9 cellular contexts compared by ENCODE assay signal in genomic region chr4:39700500-39700899, GRCh38. TPM values are rescaled to one million over a fixed set of nuclear protein-coding genes. Genes with fewer than 3 reads are reported as not detected.
DNase-seq lines count a peak whose midpoint lies in the region; FAIRE-seq and TF ChIP-seq lines count a peak whose summit lies in the region.
"Had no signal": no experiment of that assay in that cellular context is flagged by ENCODE, and none has a peak within 500 bp of the region (broad histone marks: within the 10 kb centered on the region; RNA-seq: fewer than 3 reads in every experiment).

No MANE protein-coding gene starts in this region.

- TF ChIP-seq POLR2A in H1 (IDR thresholded peaks at IDR 0.05; ENCODE audit: control extremely low read depth in 1 of 2, low read depth in 2 of 2, low read length in 2 of 2): no peak

- no peak overlapping the region for H3K9ac ChIP-seq in H1 (replicated peaks in 1 of 4; ENCODE audit: extremely low read depth in 1 of 4, low read depth in 3 of 4, low read length in 3 of 4)
- H3K9ac ChIP-seq in colonic mucosa (ENCODE audit: low read depth in 2 of 2, low read length in 2 of 2): no peak overlapping the region

- no peak overlapping the region for H2BK15ac ChIP-seq in H1 (ENCODE audit: low read length)

- POLR2A ChIA-PET in OCI-LY7 (lab: Charles Lee): interaction anchor here (0.6 to 1.3 kb wide), 8 partner anchors 8 to 861 kb away, joined by 3 to 7 read pairs (median 4); no protein-coding TSS in a partner anchor
- POLR2A ChIA-PET in H1 (lab: Charles Lee; ENCODE audit: partially characterized antibody): interaction anchor here (1.3 to 4.1 kb wide), 2 partner anchors 7 to 68 kb away, joined by 3 to 26 read pairs; no protein-coding TSS in a partner anchor

- H3K79me2 ChIP-seq in DOHH2 (ENCODE audit: control insufficient read depth, low read length) (peaks cover 86% of the 10 kb centered on the region), OCI-LY7 (ENCODE audit: insufficient read depth, low read depth, low read length) (peaks cover 75% of the 10 kb centered on the region), H1 (ENCODE audit: control insufficient read depth in 1 of 2, insufficient read depth in 2 of 2, low read length in 2 of 2) (peaks cover 53 to 75% of the 10 kb centered on the region in 2 experiments), osteoblast (ENCODE audit: insufficient read depth, low read length) (peaks cover 82% of the 10 kb centered on the region)

- TSS peak; percentile 47 for BruUV-seq in OCI-LY7 (replicated peaks; lab: Mats Ljungman, UMichigan)

- H3K4me1 ChIP-seq in DOHH2 (ENCODE audit: control insufficient read depth, low read length) (peaks cover 33% of the 10 kb centered on the region), OCI-LY7 (ENCODE audit: insufficient read depth, low read length, poor library complexity, severe bottlenecking) (peaks cover 29% of the 10 kb centered on the region), H1 (replicated peaks in 1 of 4; ENCODE audit: control insufficient read depth in 3 of 4, insufficient read depth in 4 of 4, low read length in 3 of 4) (peaks cover 0 to 9% (median 4%) of the 10 kb centered on the region in 4 experiments; a peak in 3 of 7 replicates), osteoblast (ENCODE audit: insufficient read depth, low read length) (peaks cover 32% of the 10 kb centered on the region), colonic mucosa (peaks cover 4% of the 10 kb centered on the region)

- H3K27me3 ChIP-seq in DOHH2 (ENCODE audit: control insufficient read depth, low read length): no peaks in the 10 kb centered on the region
- no peaks in the 10 kb centered on the region for H3K27me3 ChIP-seq in H1 (replicated peaks in 1 of 4; ENCODE audit: control insufficient read depth in 3 of 4, extremely low read depth in 1 of 4, insufficient read depth in 3 of 4, low read length in 3 of 4)
- H3K27me3 ChIP-seq in osteoblast (ENCODE audit: insufficient read depth, low read length): no peaks in the 10 kb centered on the region
- H3K27me3 ChIP-seq in colonic mucosa: no peaks in the 10 kb centered on the region

- 91% methylated on average over 3 of the region's 3 CpGs; no CpG with 5 or more reads in 1 of the 2 experiments for WGBS in H1 (ENCODE audit: extremely low coverage in 1 of 2, insufficient coverage in 1 of 2, insufficient read length in 1 of 2, insufficient replicate concordance in 2 of 2, low coverage in 1 of 2, low lambda C conversion rate in 2 of 2, missing lambda C conversion rate in 1 of 2), 2 experiments

- no peaks in the 10 kb centered on the region; the same call in 1 of the 2 replicates for H3K79me1 ChIP-seq in H1 (ENCODE audit: low read depth, low read length)

- TF ChIP-seq RAD21 in H1 (IDR thresholded peaks at IDR 0.05 in 1 of 2, conservative IDR thresholded peaks at IDR 0.05 in 1 of 2; ENCODE audit: low read depth in 2 of 2, low read length in 2 of 2): no peak

- DNase-seq in OCI-LY7 (ENCODE audit: low spot score): no peak
- DNase-seq in H1 (ENCODE audit: low read depth in 1 of 2, low spot score in 2 of 2): no peak
- DNase-seq in osteoblast (ENCODE audit: insufficient read length, low spot score, missing footprints): no peak
- DNase-seq in NCI-H1105 (lab: John Stamatoyannopoulos, UW): no peak
- no peak for DNase-seq in NCI-H187 (lab: John Stamatoyannopoulos, UW)
- no peak for DNase-seq in colonic mucosa
- no peak for DNase-seq in UCSD-AML1 (lab: John Stamatoyannopoulos, UW; ENCODE audit: unreplicated experiment)

- no peak overlapping the region for H3K23ac ChIP-seq in H1 (ENCODE audit: insufficient read length)

- CTCF ChIA-PET in OCI-LY7 (lab: Charles Lee; ENCODE audit: unreplicated experiment): no interaction called here
- CTCF ChIA-PET in H1 (lab: Charles Lee; ENCODE audit: partially characterized antibody): interaction anchor here (0.9 kb wide), 1 partner anchor 51 kb away, joined by 3 read pairs; no protein-coding TSS in a partner anchor

- FAIRE-seq in H1 (lab: Jason Lieb, UNC): no peak
- FAIRE-seq: GM12891 had no signal

- H2BK20ac ChIP-seq in H1 (ENCODE audit: low read length): no peak overlapping the region

- peaks cover 38% of the 10 kb centered on the region for H3K36me3 ChIP-seq in DOHH2 (ENCODE audit: control insufficient read depth, low read length)
- H3K36me3 ChIP-seq in OCI-LY7 (ENCODE audit: insufficient read depth, low read length): peaks cover 30% of the 10 kb centered on the region
- H3K36me3 ChIP-seq in H1 (ENCODE audit: control insufficient read depth in 2 of 4, insufficient read depth in 4 of 4, low read length in 3 of 4): peaks cover 0 to 10% (median 2%) of the 10 kb centered on the region in 4 experiments; a peak in 3 of 8 replicates
- H3K36me3 ChIP-seq in osteoblast (ENCODE audit: insufficient read depth, low read length): peaks cover 18% of the 10 kb centered on the region
- H3K36me3 ChIP-seq in colonic mucosa: no peaks in the 10 kb centered on the region

- no peak overlapping the region for H3K56ac ChIP-seq in H1 (replicated peaks; ENCODE audit: insufficient read length, low read depth, low read length)

- no peak for TF ChIP-seq EP300 in H1 (IDR thresholded peaks at IDR 0.05; ENCODE audit: borderline replicate concordance in 1 of 2, low read depth in 2 of 2, low read length in 2 of 2)

- peaks cover 6% of the 10 kb centered on the region for H3F3A ChIP-seq in DOHH2 (ENCODE audit: control insufficient read depth, insufficient read depth)

- no peak overlapping the region for H2BK12ac ChIP-seq in H1 (ENCODE audit: low read depth, low read length)

- H2BK5ac ChIP-seq in H1 (ENCODE audit: low read depth, low read length): no peak overlapping the region

- H4K91ac ChIP-seq in H1 (replicated peaks; ENCODE audit: insufficient read length, low read length): no peak overlapping the region

- H2BK120ac ChIP-seq in H1 (replicated peaks; ENCODE audit: low read depth, low read length): no peak overlapping the region

- intact Hi-C loops in OCI-LY7 (cut with micrococcal nuclease; ENCODE audit: unreplicated experiment): no loop called here
- intact Hi-C loops in colonic mucosa (cut with DNase I): no loop called here

- H3K4me3 ChIP-seq in DOHH2 (ENCODE audit: low read length): peak overlapping the region; percentile 93
- H3K4me3 ChIP-seq in OCI-LY7 (ENCODE audit: low read depth, low read length, poor library complexity, severe bottlenecking): peak overlapping the region; percentile 98
- peak overlapping the region in 3 of 4 experiments; percentile 3 to 95 (median 8); a peak in 4 of 8 replicates for H3K4me3 ChIP-seq in H1 (ENCODE audit: extremely low read depth in 1 of 4, insufficient read depth in 2 of 4, low read depth in 3 of 4, low read length in 4 of 4)
- H3K4me3 ChIP-seq in osteoblast (ENCODE audit: insufficient read depth, low read length): peak overlapping the region; percentile 96
- no peak overlapping the region for H3K4me3 ChIP-seq in colonic mucosa

- H3K14ac ChIP-seq in H1 (ENCODE audit: insufficient read length): no peak overlapping the region

- TF ChIP-seq CTCF in DOHH2 (IDR thresholded peaks at IDR 0.05; ENCODE audit: low read depth, low read length, poor library complexity, severe bottlenecking) (no peak), OCI-LY7 (conservative IDR thresholded peaks at IDR 0.05; ENCODE audit: low read length) (no peak), H1 (IDR thresholded peaks at IDR 0.05; ENCODE audit: control extremely low read depth in 1 of 3, insufficient read depth in 1 of 3, low read depth in 1 of 3, low read length in 3 of 3) (no peak), osteoblast (IDR thresholded peaks at IDR 0.05; ENCODE audit: extremely low read depth, low read depth, low read length) (no peak), colonic mucosa (IDR thresholded peaks at IDR 0.05) (no peak)

- peaks cover 12% of the 10 kb centered on the region; the same call in 1 of the 2 replicates for H4K20me1 ChIP-seq in DOHH2 (ENCODE audit: control insufficient read depth, insufficient read depth, low read depth, low read length)
- H4K20me1 ChIP-seq in OCI-LY7 (ENCODE audit: insufficient read depth, low read length): peaks cover 25% of the 10 kb centered on the region
- peaks cover 11 to 23% of the 10 kb centered on the region in 2 experiments for H4K20me1 ChIP-seq in H1 (replicated peaks in 1 of 2; ENCODE audit: control insufficient read depth in 1 of 2, insufficient read depth in 2 of 2, low read length in 2 of 2)
- H4K20me1 ChIP-seq in osteoblast (ENCODE audit: insufficient read depth, low read length): peaks cover 50% of the 10 kb centered on the region

- H3K9me2 ChIP-seq in DOHH2 (replicated peaks; ENCODE audit: control insufficient read depth, low read length) (no peaks in the 10 kb centered on the region), OCI-LY7 (ENCODE audit: insufficient read depth, low read length) (no peaks in the 10 kb centered on the region)

- H3K4ac ChIP-seq in H1 (replicated peaks; ENCODE audit: insufficient read length, low read depth, low read length): no peak overlapping the region

- H3K27ac ChIP-seq in DOHH2 (ENCODE audit: low read depth, low read length) (no peak overlapping the region), OCI-LY7 (ENCODE audit: low read depth, low read length, poor library complexity, severe bottlenecking) (no peak overlapping the region), H1 (ENCODE audit: low read depth, low read length) (no peak overlapping the region), osteoblast (ENCODE audit: low read depth, low read length) (peak overlapping the region; percentile 90), colonic mucosa (no peak overlapping the region)

- H4K5ac ChIP-seq in H1 (ENCODE audit: insufficient read length, low read depth, low read length): no peak overlapping the region

- H3K9me3 ChIP-seq in DOHH2 (ENCODE audit: control insufficient read depth, insufficient read depth, low read length) (no peaks in the 10 kb centered on the region), OCI-LY7 (ENCODE audit: low read length) (no peaks in the 10 kb centered on the region), H1 (ENCODE audit: insufficient read depth in 2 of 2, low read depth in 1 of 2, low read length in 1 of 2) (no peaks in the 10 kb centered on the region), osteoblast (ENCODE audit: low read depth, low read length) (no peaks in the 10 kb centered on the region), colonic mucosa (no peaks in the 10 kb centered on the region)

- no peak overlapping the region for H4K8ac ChIP-seq in H1 (ENCODE audit: extremely low read depth, insufficient read depth, low read length)

- no peak overlapping the region for H3K18ac ChIP-seq in H1 (ENCODE audit: extremely low read depth, low read length)

- no peak overlapping the region for H2AFZ ChIP-seq in OCI-LY7 (ENCODE audit: low read length)
- no peak overlapping the region for H2AFZ ChIP-seq in H1 (ENCODE audit: low read length)
- no peak overlapping the region for H2AFZ ChIP-seq in osteoblast (ENCODE audit: low read length)

- peaks cover 2% of the 10 kb centered on the region; the same call in 1 of the 2 replicates for H3K23me2 ChIP-seq in H1 (ENCODE audit: low read depth, low read length)

- H3K4me2 ChIP-seq in DOHH2 (ENCODE audit: low read length): peak overlapping the region; percentile 83
- peak overlapping the region; percentile 82 for H3K4me2 ChIP-seq in OCI-LY7 (ENCODE audit: low read length)
- peak overlapping the region; percentile 83 to 90 for H3K4me2 ChIP-seq in H1 (ENCODE audit: insufficient read depth in 1 of 2, low read depth in 2 of 2, low read length in 2 of 2)
- H3K4me2 ChIP-seq in osteoblast (ENCODE audit: insufficient read depth, low read length): peak overlapping the region; percentile 88

- no peak overlapping the region for H2AK5ac ChIP-seq in H1 (ENCODE audit: low read depth, low read length)

RNA-seq across cellular contexts. Expression of gene UBE2K, which starts 2.6 kb away (rescaled TPM):
- total RNA-seq in OCI-LY7 (2014; rRNA removed; shearing (Covaris generic)): 20.8 and 47.7 TPM in 2 replicates
- 88.0 and 93.8 TPM in 2 replicates for total RNA-seq in OCI-LY7 (2022)
- 169 and 174 TPM in 2 replicates for total RNA-seq in H1 (2021; fragmentation: NEBNext Ultra II Directional; extraction: Animal tissue kit (Norgen Biotek cat#: 25700))
- 32.7 and 53.6 TPM in 2 replicates for polyA plus RNA-seq in H1 (2011; rRNA removed)
- polyA plus RNA-seq in H1 (2011; cell fraction: cytosol; rRNA removed): 67.4 TPM
- 35.9 TPM for polyA plus RNA-seq in H1 (2011; cell fraction: nucleus; rRNA removed)
- polyA plus RNA-seq in H1 (2012, experiment 1 of 2): 113 to 192 TPM (median 132 TPM) in 4 replicates
- 23.3 TPM for polyA plus RNA-seq in H1 (2012, experiment 2 of 2)
- 98.4 TPM for polyA plus RNA-seq in H1 (2013, experiment 1 of 2)
- polyA plus RNA-seq in H1 (2013, experiment 2 of 2): 106 TPM
- 67.9 and 102 TPM in 2 replicates for polyA minus RNA-seq in H1 (2011; rRNA and poly(A)+ RNA removed)
- polyA minus RNA-seq in H1 (2011; cell fraction: cytosol; rRNA and poly(A)+ RNA removed): 54.8 TPM
- 48.4 TPM for polyA minus RNA-seq in H1 (2011; cell fraction: nucleus; rRNA and poly(A)+ RNA removed)
- total RNA-seq in osteoblast: 19.2 and 19.4 TPM in 2 replicates
- 10 to 100 TPM; 99.0 to 99.6 TPM for total RNA-seq in colonic mucosa
